1 cellular context compared by ENCODE assay signal in genomic region chr2:197179744-197180498, GRCh38.
TF ChIP-seq lines count a peak whose summit lies in the region.

No MANE protein-coding gene starts in this region.

TF ChIP-seq in SK-N-SH, 30 proteins besides CTCF, POLR2A, EP300 and RAD21 (continued from another document):
- TF ChIP-seq REST (IDR thresholded peaks at IDR 0.05; ENCODE audit: low read depth, low read length) = no peak
- TF ChIP-seq TEAD4 (IDR thresholded peaks at IDR 0.05; ENCODE audit: borderline replicate concordance, insufficient read depth) = peak; percentile 49; the same call in 1 of the 2 replicates
- peak; percentile 45; the same call in 1 of the 2 replicates for TF ChIP-seq RXRA (IDR thresholded peaks at IDR 0.05; ENCODE audit: borderline replicate concordance, low read depth)
- TF ChIP-seq USF1 (IDR thresholded peaks at IDR 0.05; ENCODE audit: borderline replicate concordance, low read depth) = 0 out of 2 replicates have a peak, but pooled peaks have one; percentile 15
- no peak for TF ChIP-seq IRF3 (IDR thresholded peaks at IDR 0.05; ENCODE audit: low read depth, low read length)
- no peak; the same call in 1 of the 2 replicates for TF ChIP-seq POLR2AphosphoS5 (IDR thresholded peaks at IDR 0.05; ENCODE audit: low read depth, low read length)
- peak; percentile 64; the same call in 1 of the 2 replicates for TF ChIP-seq RCOR1 (IDR thresholded peaks at IDR 0.05; ENCODE audit: low read length)
- TF ChIP-seq EZH2phosphoT487 (IDR thresholded peaks at IDR 0.05; ENCODE audit: borderline replicate concordance, low read depth) = no peak
- TF ChIP-seq JUND (IDR thresholded peaks at IDR 0.05) = peak; percentile 62
- TF ChIP-seq TAF1 (IDR thresholded peaks at IDR 0.05; ENCODE audit: borderline replicate concordance, low read depth, low read length) = no peak
- no peak for TF ChIP-seq SMC3 (IDR thresholded peaks at IDR 0.05; ENCODE audit: low read depth, low read length)
- peak; percentile 76 for TF ChIP-seq PBX3 (IDR thresholded peaks at IDR 0.05)
- TF ChIP-seq MAX (IDR thresholded peaks at IDR 0.05; ENCODE audit: low read depth) = peak; percentile 82
- TF ChIP-seq GABPA (IDR thresholded peaks at IDR 0.05; ENCODE audit: low read depth) = no peak
- peak; percentile 84 for TF ChIP-seq FOXJ3 (CRISPR knock-in tag; IDR thresholded peaks at IDR 0.05)
- peak; percentile 52; the same call in 1 of the 2 replicates for TF ChIP-seq FOSL2 (IDR thresholded peaks at IDR 0.05; ENCODE audit: borderline replicate concordance, low read depth)
- peak; percentile 74 for TF ChIP-seq TCF12 (IDR thresholded peaks at IDR 0.05)
- no peak for TF ChIP-seq RFX5 (IDR thresholded peaks at IDR 0.05; ENCODE audit: low read length)
